Comparison of ENCODE assay signal across 2 cellular contexts in the genomic region with DNA sequence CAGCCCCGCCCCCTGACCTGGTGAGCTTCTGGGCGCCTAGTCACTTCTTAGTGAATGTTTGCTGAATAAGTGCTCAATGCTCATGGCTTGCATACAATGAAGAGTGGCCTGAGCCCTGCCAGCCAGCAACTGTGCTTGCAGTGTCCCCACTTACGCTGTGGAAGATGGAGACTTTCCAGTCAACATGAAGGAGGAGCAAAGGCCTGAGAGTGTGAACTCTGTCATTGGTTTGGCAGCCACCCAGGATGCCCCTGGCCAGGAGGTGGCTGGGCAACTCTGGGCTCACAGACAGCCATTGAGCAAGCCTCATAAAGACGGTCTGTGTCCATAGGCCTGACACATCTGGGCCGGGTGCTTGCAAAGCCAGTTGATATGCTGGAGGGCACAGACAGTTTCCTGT.
TF ChIP-seq lines count a peak whose summit lies in the region.

No MANE protein-coding gene starts in this region.

TF ChIP-seq in liver, 16 proteins besides CTCF, POLR2A, EP300 and RAD21:
- TF ChIP-seq YY1 (IDR thresholded peaks at IDR 0.05) (peak; percentile 52), FOXA2 (IDR thresholded peaks at IDR 0.05) (peak; percentile 58), EGR1 (IDR thresholded peaks at IDR 0.05; ENCODE audit: low read depth in 2 of 2) (no peak), HNF4A (conservative IDR thresholded peaks at IDR 0.05) (peak; percentile 16 to 68), RXRA (IDR thresholded peaks at IDR 0.05) (peak; percentile 30 to 75), JUND (IDR thresholded peaks at IDR 0.05) (peak in 1 of 2 donors; percentile 25), SP1 (IDR thresholded peaks at IDR 0.05) (peak; percentile 37)
- TF ChIP-seq, protein P1, sequence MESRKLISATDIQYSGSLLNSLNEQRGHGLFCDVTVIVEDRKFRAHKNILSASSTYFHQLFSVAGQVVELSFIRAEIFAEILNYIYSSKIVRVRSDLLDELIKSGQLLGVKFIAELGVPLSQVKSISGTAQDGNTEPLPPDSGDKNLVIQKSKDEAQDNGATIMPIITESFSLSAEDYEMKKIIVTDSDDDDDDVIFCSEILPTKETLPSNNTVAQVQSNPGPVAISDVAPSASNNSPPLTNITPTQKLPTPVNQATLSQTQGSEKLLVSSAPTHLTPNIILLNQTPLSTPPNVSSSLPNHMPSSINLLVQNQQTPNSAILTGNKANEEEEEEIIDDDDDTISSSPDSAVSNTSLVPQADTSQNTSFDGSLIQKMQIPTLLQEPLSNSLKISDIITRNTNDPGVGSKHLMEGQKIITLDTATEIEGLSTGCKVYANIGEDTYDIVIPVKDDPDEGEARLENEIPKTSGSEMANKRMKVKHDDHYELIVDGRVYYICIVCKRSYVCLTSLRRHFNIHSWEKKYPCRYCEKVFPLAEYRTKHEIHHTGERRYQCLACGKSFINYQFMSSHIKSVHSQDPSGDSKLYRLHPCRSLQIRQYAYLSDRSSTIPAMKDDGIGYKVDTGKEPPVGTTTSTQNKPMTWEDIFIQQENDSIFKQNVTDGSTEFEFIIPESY (IDR thresholded peaks at IDR 0.05) = no peak
TF ChIP-seq in liver: peak in this region for 6.

TF ChIP-seq in HepG2, 621 proteins besides CTCF, POLR2A, EP300 and RAD21:
- no peak for TF ChIP-seq SMAD9 (CRISPR knock-in tag; IDR thresholded peaks at IDR 0.05)
